In genomic region chr5:16465544-16466432, GRCh38 we compare ENCODE assay signal across 8 cellular contexts. TPM values are rescaled to one million over a fixed set of nuclear protein-coding genes. Genes with fewer than 3 reads are reported as not detected.
DNase-seq lines count a peak whose midpoint lies in the region; ATAC-seq and TF ChIP-seq lines count a peak whose summit lies in the region.

Gene ZNF622, minus strand, starts transcription at chr5:16465800. Its CDS starts 135 bp downstream, at chr5:16465665.

- POLR2A ChIA-PET in AG04449 (lab: Yijun Ruan, JAX), result no interaction called here

- H3K9me3 ChIP-seq in breast epithelium, result no peaks in the 10 kb centered on the region
- no peaks in the 10 kb centered on the region for H3K9me3 ChIP-seq in iPS-18a (ENCODE audit: control insufficient read depth, low read depth, low read length)
- no peaks in the 10 kb centered on the region for H3K9me3 ChIP-seq in skeletal muscle tissue (ENCODE audit: control insufficient read depth in 3 of 3, low read length in 3 of 3)

- peak within 1 kb of the TSS; percentile 81 for H3K9ac ChIP-seq in iPS-18a (ENCODE audit: low read length)
- peak within 1 kb of the TSS; percentile 86 to 91 (median 90) for H3K9ac ChIP-seq in skeletal muscle tissue (ENCODE audit: low read depth in 1 of 3, low read length in 3 of 3)

- TF ChIP-seq POLR2A in breast epithelium (IDR thresholded peaks at IDR 0.05), result peak; percentile 56

- no peak for TF ChIP-seq CTCF in AG04449 (IDR thresholded peaks at IDR 0.05; ENCODE audit: insufficient read depth, low read length, missing control alignments)
- no peak for TF ChIP-seq CTCF in VCaP (conservative IDR thresholded peaks at IDR 0.05)
- TF ChIP-seq CTCF in breast epithelium (IDR thresholded peaks at IDR 0.05), result no peak

- ATAC-seq in GM18907 (IDR thresholded peaks at IDR 0.05; ENCODE audit: unreplicated experiment), result peak; percentile 92
- ATAC-seq in HG03139 (IDR thresholded peaks at IDR 0.05; ENCODE audit: unreplicated experiment), result peak; percentile 80

- CTCF ChIA-PET in AG04449 (lab: Yijun Ruan, JAX), result interaction anchor here (1.5 to 2.9 kb wide), 2 partner anchors 10 kb away, joined by 12 read pairs; no protein-coding TSS in a partner anchor

- H3K4me1 ChIP-seq in breast epithelium (peaks cover 4 to 29% of the 10 kb centered on the region in 2 donors), iPS-18a (ENCODE audit: control insufficient read depth, low read depth, low read length) (peaks cover 4% of the 10 kb centered on the region), skeletal muscle tissue (ENCODE audit: control insufficient read depth in 3 of 3, insufficient read depth in 3 of 3, low read length in 3 of 3) (peaks cover 45 to 80% (median 48%) of the 10 kb centered on the region in 3 donors)

- intact Hi-C loops in breast epithelium (cut with DNase I; ENCODE audit: low total_unique reads), result no loop called here

- H3K4me3 ChIP-seq in AG04449 (ENCODE audit: low read depth, low read length) (peak within 1 kb of the TSS; percentile 91), breast epithelium (peak within 1 kb of the TSS; percentile 65 to 93 (median 89)), iPS-18a (ENCODE audit: low read length) (peak within 1 kb of the TSS; percentile 96), skeletal muscle tissue (ENCODE audit: low read length in 3 of 3) (peak within 1 kb of the TSS; percentile 86 to 99 (median 93))

- peak within 1 kb of the TSS; percentile 87 for H3K27ac ChIP-seq in VCaP
- peak within 1 kb of the TSS; percentile 77 to 91 for H3K27ac ChIP-seq in breast epithelium
- no peak within 1 kb of the TSS for H3K27ac ChIP-seq in iPS-18a (ENCODE audit: low read length)
- H3K27ac ChIP-seq in skeletal muscle tissue (ENCODE audit: low read depth, low read length), result peak within 1 kb of the TSS; percentile 76

- DNase-seq in AG04449 (ENCODE audit: low read depth, low spot score) (no peak), NCI-H2196 treated with DMSO at 0.1 percent for 48 hours (lab: John Stamatoyannopoulos, UW; ENCODE audit: unreplicated experiment) (peak; percentile 65), breast epithelium (ENCODE audit: low spot score in 2 of 2) (peak; percentile 89)

- H3K27me3 ChIP-seq in breast epithelium, result no peaks in the 10 kb centered on the region
- H3K27me3 ChIP-seq in iPS-18a (ENCODE audit: control insufficient read depth, insufficient read depth, low read length), result no peaks in the 10 kb centered on the region
- no peaks in the 10 kb centered on the region for H3K27me3 ChIP-seq in skeletal muscle tissue (ENCODE audit: control insufficient read depth in 3 of 3, insufficient read depth in 3 of 3, low read length in 3 of 3)

- peaks cover 4% of the 10 kb centered on the region for H3K36me3 ChIP-seq in breast epithelium
- peaks cover 28% of the 10 kb centered on the region for H3K36me3 ChIP-seq in iPS-18a (ENCODE audit: control insufficient read depth, low read depth, low read length)
- H3K36me3 ChIP-seq in skeletal muscle tissue (ENCODE audit: control insufficient read depth in 3 of 3, insufficient read depth in 3 of 3, low read length in 3 of 3), result peaks cover 12 to 27% (median 27%) of the 10 kb centered on the region in 3 donors

RNA-seq across cellular contexts. Expression of gene ZNF622, which starts in this region (rescaled TPM):
- total RNA-seq in breast epithelium, result 10 to 100 TPM; 27.9 to 37.6 (median 31.3) TPM
- total RNA-seq in skeletal muscle tissue, result 28.2 TPM
